12 cellular contexts compared by ENCODE assay signal in the genomic region with DNA sequence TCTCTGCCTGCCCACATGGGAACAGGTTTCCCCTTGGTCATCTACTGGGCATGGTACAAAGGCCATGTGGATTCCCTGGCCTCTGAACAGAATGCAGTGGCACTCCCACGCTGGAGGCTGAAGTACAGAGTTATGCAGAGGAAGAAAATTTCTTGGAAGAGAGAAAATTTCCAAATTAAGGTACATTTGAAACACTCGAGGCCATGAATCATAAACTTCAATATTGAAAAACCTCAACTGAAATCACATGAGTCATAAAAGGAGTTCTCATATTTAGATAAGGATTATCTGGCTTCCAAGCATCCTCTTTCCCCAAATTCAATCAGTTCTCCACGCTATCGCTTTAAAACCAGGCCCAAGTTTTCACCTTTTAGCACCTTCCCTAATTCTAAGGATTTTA. TPM values are rescaled to one million over a fixed set of nuclear protein-coding genes. Genes with fewer than 3 reads are reported as not detected.
DNase-seq lines count a peak whose midpoint lies in the region; ATAC-seq, FAIRE-seq and TF ChIP-seq lines count a peak whose summit lies in the region.
"Had no signal": no experiment of that assay in that cellular context is flagged by ENCODE, and none has a peak within 500 bp of the region (broad histone marks: within the 10 kb centered on the region; RNA-seq: fewer than 3 reads in every experiment).

No MANE protein-coding gene starts in this region.

- TF ChIP-seq RAD21 in K562 (CRISPR knock-in tag; conservative IDR thresholded peaks at IDR 0.05 in 1 of 2, IDR thresholded peaks at IDR 0.05 in 1 of 2) = no peak

- TF ChIP-seq EP300 in K562 (IDR thresholded peaks at IDR 0.05; ENCODE audit: low read length) = no peak

- no peaks in the 10 kb centered on the region for H3K79me2 ChIP-seq in K562 (ENCODE audit: control insufficient read depth, insufficient read depth, low read length)

- H3K4me2 ChIP-seq in K562 (ENCODE audit: insufficient read depth, low read length) = no peak overlapping the region

- 28% methylated on average over 4 of the region's 4 CpGs for WGBS in K562 (ENCODE audit: insufficient coverage, low coverage, missing lambda C conversion rate)

- FAIRE-seq in K562 (lab: Jason Lieb, UNC) = no peak

- H3K27ac ChIP-seq in K562 (ENCODE audit: extremely low read depth, low read depth, low read length) = no peak overlapping the region

- peaks cover 24% of the 10 kb centered on the region; the same call in 2 of the 3 replicates for H3K36me3 ChIP-seq in K562 (ENCODE audit: control insufficient read depth, insufficient read depth, low read length)

- no peaks in the 10 kb centered on the region for H3K27me3 ChIP-seq in K562 (ENCODE audit: control insufficient read depth in 2 of 2, insufficient read depth in 2 of 2, low read length in 2 of 2)

- CTCF ChIA-PET in K562 (lab: Yijun Ruan, JAX; ENCODE audit: low intra/inter-chr PET ratio) = no interaction called here

- peak; percentile 23 for DNase-seq in EH (ENCODE audit: low read depth)
- DNase-seq in M059J (ENCODE audit: low read depth) = peak; percentile 49
- DNase-seq in K562 (ENCODE audit: extremely low read depth in 1 of 4, low spot score in 3 of 4) = no peak
- peak; percentile 2 for DNase-seq in occipital lobe (lab: John Stamatoyannopoulos, UW)
- no peak for DNase-seq in sciatic nerve (ENCODE audit: low spot score)
- DNase-seq in SKM-1 (lab: John Stamatoyannopoulos, UW; ENCODE audit: unreplicated experiment) = no peak
- no peak for DNase-seq in NCI-H1105 treated with DMSO at 0.1 percent for 48 hours (lab: John Stamatoyannopoulos, UW)
- DNase-seq: activated naive CD4-positive, alpha-beta T cell treated with anti-CD3 and anti-CD28 coated beads, Interleukin-2, amount 10 ng/mL, durations not matched to agents 7 days and 5 days; NCI-H1694 treated with DMSO at 0.1 percent for 48 hours; NCI-H526 treated with DMSO at 0.1 percent for 48 hours; substantia nigra; T1000 had no signal

- no peaks in the 10 kb centered on the region for H4K20me1 ChIP-seq in K562 (replicated peaks; ENCODE audit: control insufficient read depth, insufficient read depth, low read length)

- no peak for TF ChIP-seq POLR2A in K562 (conservative IDR thresholded peaks at IDR 0.05)

- TF ChIP-seq CTCF in K562 (IDR thresholded peaks at IDR 0.05 in 2 of 3, conservative IDR thresholded peaks at IDR 0.05 in 1 of 3; ENCODE audit: insufficient read depth in 2 of 3, low read depth in 1 of 3, low read length in 3 of 3) = no peak

- no peak overlapping the region for H3K4me3 ChIP-seq in K562

- POLR2A ChIA-PET in K562 (lab: Yijun Ruan, JAX) = no interaction called here

- no peaks in the 10 kb centered on the region for H3K9me3 ChIP-seq in K562 (replicated peaks; ENCODE audit: control insufficient read depth, insufficient read depth, low read depth, low read length)

- in situ Hi-C loops in K562 (cut with MboI) = no loop called here

- no TSS peak for BruUV-seq in K562 (replicated peaks; lab: Mats Ljungman, UMichigan)

- no peaks in the 10 kb centered on the region for H3K9me1 ChIP-seq in K562 (ENCODE audit: control insufficient read depth, insufficient read depth, low read length)

- H3K9ac ChIP-seq in K562 (ENCODE audit: insufficient read depth in 1 of 2, low read depth in 2 of 2, low read length in 2 of 2) = no peak overlapping the region

- no peak overlapping the region for H2AFZ ChIP-seq in K562 (ENCODE audit: low read depth, low read length)

- ATAC-seq in K562 (no peak), sciatic nerve (no peak)

- no peaks in the 10 kb centered on the region for H3K4me1 ChIP-seq in K562 (replicated peaks in 1 of 2; ENCODE audit: control insufficient read depth in 2 of 2, insufficient read depth in 2 of 2, low read length in 2 of 2)

- intact Hi-C loops in K562 (cut with micrococcal nuclease) (no loop called here), sciatic nerve (cut with DNase I) (no loop called here)

TF ChIP-seq in K562, 482 proteins besides CTCF, POLR2A, EP300 and RAD21:
- peak; percentile 53 for TF ChIP-seq FOSL1 (tag; conservative IDR thresholded peaks at IDR 0.05)
- no peak for TF ChIP-seq HNRNPK (IDR thresholded peaks at IDR 0.05; ENCODE audit: low read depth, low read length, poor library complexity, severe bottlenecking)
- peak; percentile 70 to 71 for TF ChIP-seq KDM1A (IDR thresholded peaks at IDR 0.05)
- peak; percentile 49 for TF ChIP-seq CBFA2T3 (IDR thresholded peaks at IDR 0.05)
- peak; percentile 51; the same call in 1 of the 2 replicates for TF ChIP-seq TEAD4 (IDR thresholded peaks at IDR 0.05; ENCODE audit: low read length)
- TF ChIP-seq TEAD4 (CRISPR knock-in tag; IDR thresholded peaks at IDR 0.05; ENCODE audit: borderline replicate concordance) = no peak
- TF ChIP-seq, protein P1, sequence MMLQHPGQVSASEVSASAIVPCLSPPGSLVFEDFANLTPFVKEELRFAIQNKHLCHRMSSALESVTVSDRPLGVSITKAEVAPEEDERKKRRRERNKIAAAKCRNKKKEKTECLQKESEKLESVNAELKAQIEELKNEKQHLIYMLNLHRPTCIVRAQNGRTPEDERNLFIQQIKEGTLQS (IDR thresholded peaks at IDR 0.05) = 0 out of 2 replicates have a peak, but pooled peaks have one; percentile 15
- TF ChIP-seq, protein P1 (CRISPR knock-in tag; conservative IDR thresholded peaks at IDR 0.05) = no peak
- TF ChIP-seq MEIS2 (IDR thresholded peaks at IDR 0.05; ENCODE audit: partially characterized antibody) = peak; percentile 27
- TF ChIP-seq ARID1B (IDR thresholded peaks at IDR 0.05) = peak; percentile 13; the same call in 1 of the 2 replicates
- TF ChIP-seq JUND (IDR thresholded peaks at IDR 0.05; ENCODE audit: borderline replicate concordance, low read depth, low read length) = 0 out of 2 replicates have a peak, but pooled peaks have one; percentile 18
- no peak for TF ChIP-seq JUND (tag; IDR thresholded peaks at IDR 0.05; ENCODE audit: borderline replicate concordance, low read depth, low read length)
- no peak for TF ChIP-seq FOXP1 (CRISPR knock-in tag; IDR thresholded peaks at IDR 0.05)
- no peak for TF ChIP-seq ZNF143 (CRISPR knock-in tag; IDR thresholded peaks at IDR 0.05)
- TF ChIP-seq RCOR1 (IDR thresholded peaks at IDR 0.05; ENCODE audit: borderline replicate concordance in 1 of 2, low read depth in 2 of 2, low read length in 2 of 2) = peak in 1 of 2 experiments; percentile 73; a peak in 2 of 4 replicates

RNA-seq across cellular contexts. Expression of a gene that starts 28.1 kb away (rescaled TPM):
- 0.15 and 0.69 TPM in 2 replicates for total RNA-seq in M059J (2014; rRNA removed; shearing (Covaris generic))
- total RNA-seq in K562 (2011; cell fraction: chromatin; rRNA removed; ENCODE audit: low replicate concordance) = 1.1 TPM in 2 replicates
- 0.17 TPM in 1 of 2 replicates, not detected in the other for total RNA-seq in K562 (2011; cell fraction: nucleolus; rRNA removed)
- total RNA-seq in K562 (2011; cell fraction: nucleoplasm; rRNA removed) = 0.95 and 1.5 TPM in 2 replicates
- total RNA-seq in K562 (2014; rRNA removed) (0.61 TPM in 1 of 2 replicates, not detected in the other), K562 (2014; rRNA removed; fragmentation: Illumina TruSeq; extraction: Trizol) (0.36 and 0.64 TPM in 2 replicates), K562 (2015; rRNA removed; fragmentation: Illumina TruSeq; extraction: Trizol) (1.1 TPM in 2 replicates), K562 (2021) (0.40 and 0.67 TPM in 2 replicates), occipital lobe (3.1 TPM), sciatic nerve (3.9 TPM)
- polyA plus RNA-seq in K562 (2011; rRNA removed) (0.25 and 0.60 TPM in 2 replicates), K562 (2014; fragmentation: Illumina TruSeq; extraction: Trizol) (0.66 and 0.91 TPM in 2 replicates), K562 (2014; fragmentation: Nextera tagmentation; extraction: Ambion mirVana) (under 1 TPM; 0.24 to 0.51 TPM), K562 (2014; rRNA removed) (0.16 and 0.77 TPM in 2 replicates)
- 0.04 and 0.31 TPM in 2 replicates for polyA plus RNA-seq in K562 (2011; cell fraction: cytosol; rRNA removed)
- polyA plus RNA-seq in K562 (2011; cell fraction: nucleus; rRNA removed) = 0.90 and 2.1 TPM in 2 replicates
- polyA plus RNA-seq in K562 (2012) = 0.51 and 1.6 TPM in 2 replicates
- 0.28 and 1.1 TPM in 2 replicates for polyA minus RNA-seq in K562 (2011; rRNA and poly(A)+ RNA removed)
- 1.7 TPM in 1 of 2 replicates, not detected in the other for polyA minus RNA-seq in K562 (2011; cell fraction: cytosol; rRNA and poly(A)+ RNA removed)
- polyA minus RNA-seq in K562 (2011; cell fraction: nucleus; rRNA and poly(A)+ RNA removed) = 0.27 and 1.2 TPM in 2 replicates

Comparison
In these comparisons a context has a peak if more than half of its experiments do, and no peak if none do; other contexts are left out.
1. DNase-seq: peak in EH (single experiment), M059J (single experiment) and occipital lobe (single experiment); none in K562 (0 of 4), sciatic nerve (single experiment), SKM-1 (single experiment) and NCI-H1105 treated with DMSO at 0.1 percent for 48 hours (single experiment).